Comparison of ENCODE assay signal across 29 cellular contexts in the genomic region with DNA sequence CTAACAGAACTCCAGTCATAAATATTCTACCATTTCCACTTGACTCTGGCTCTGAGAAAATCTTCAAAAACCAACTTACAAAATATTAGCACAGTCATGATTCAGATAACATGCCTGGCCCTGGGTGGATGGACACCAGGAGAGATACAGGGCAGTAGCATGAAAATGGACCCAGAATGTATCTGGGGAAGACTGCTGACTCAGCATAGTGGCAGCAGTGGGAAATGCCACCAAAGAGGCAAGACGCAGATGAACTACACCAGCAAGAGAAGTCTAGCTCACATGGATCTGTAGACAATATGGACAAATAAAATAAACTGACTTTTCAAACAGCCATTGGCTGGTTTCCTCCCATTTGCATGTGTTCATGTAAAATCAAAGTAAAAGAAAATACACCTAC.
"Had no signal": no experiment of that assay in that cellular context is flagged by ENCODE, and none has a peak within 500 bp of the region (broad histone marks: within the 10 kb centered on the region; RNA-seq: fewer than 3 reads in every experiment).

No MANE protein-coding gene starts in this region.

- H3K36me3 Mint-ChIP-seq: naive thymus-derived CD8-positive, alpha-beta T cell; stimulated activated naive B cell treated with anti-CD40 and anti-IgM and Interleukin-4, amounts not matched to agents 10 μg/mL and 1 μg/mL and 100 μg/mL, for 72 hours had no signal

- H3K9ac ChIP-seq: parathyroid adenoma had no signal

- H3K4me2 ChIP-seq: hepatocyte had no signal

- H3K36me3 ChIP-seq: left lung, lower lobe of right lung, neutrophil, right atrium auricular region, stomach, tibial artery, upper lobe of right lung had no signal

- FAIRE-seq: urothelium cell line had no signal

- H3K27me3 ChIP-seq: hepatocyte, left lung, neutrophil, right atrium auricular region, stomach, testis, tibial artery, upper lobe of right lung had no signal

- DNase-seq: kidney; left colon; left lung; lower lobe of right lung; mammary epithelial cell; mesenchymal stem cell; naive thymus-derived CD8-positive, alpha-beta T cell; occipital lobe; psoas muscle; stimulated activated CD4-positive, alpha-beta T cell treated with anti-CD3 and anti-CD28 coated beads, Interleukin-12 subunit alpha, Interleukin-12 subunit beta, amount 100 ng/mL, for 4 hours; stimulated activated CD4-positive, alpha-beta T cell treated with anti-CD3 and anti-CD28 coated beads, Interleukin-15, amount 100 ng/mL, for 24 hours; stimulated activated CD4-positive, alpha-beta T cell treated with anti-CD3 and anti-CD28 coated beads, Interleukin-2, amount 100 ng/mL, for 24 hours; stimulated activated CD4-positive, alpha-beta T cell treated with anti-CD3 and anti-CD28 coated beads, Interleukin-4, amount 100 ng/mL, for 1 hour; stimulated activated naive B cell treated with anti-CD40 and anti-IgM and Interleukin-4, amounts not matched to agents 10 μg/mL and 1 μg/mL and 100 μg/mL, for 72 hours; stimulated activated naive CD8-positive, alpha-beta T cell treated with anti-CD3 and anti-CD28 coated beads, Interleukin-15, Interleukin-2, amounts not matched to agents 100 U/mL and 50 U/mL, for 24 hours; stomach; testis; tibial artery; trophoblast cell; upper lobe of right lung had no signal

- H3K27ac Mint-ChIP-seq: naive thymus-derived CD8-positive, alpha-beta T cell; nephron; stimulated activated naive B cell treated with anti-CD40 and anti-IgM and Interleukin-4, amounts not matched to agents 10 μg/mL and 1 μg/mL and 100 μg/mL, for 72 hours had no signal

- H3K9me3 ChIP-seq: left lung, lower lobe of right lung, neutrophil, psoas muscle, right atrium auricular region, stomach, testis, tibial artery, upper lobe of right lung had no signal

- H3K9me3 Mint-ChIP-seq: nephron, neural crest cell had no signal

- H3K27ac ChIP-seq: hepatocyte, left lung, lower lobe of right lung, neutrophil, parathyroid adenoma, psoas muscle, right atrium auricular region, skin epidermis, stomach, testis, tibial artery, upper lobe of right lung had no signal

- H3K79me2 ChIP-seq: hepatocyte, parathyroid adenoma had no signal

- H3K4me1 Mint-ChIP-seq: naive thymus-derived CD8-positive, alpha-beta T cell; nephron; stimulated activated naive B cell treated with anti-CD40 and anti-IgM and Interleukin-4, amounts not matched to agents 10 μg/mL and 1 μg/mL and 100 μg/mL, for 72 hours had no signal

- H3K4me3 Mint-ChIP-seq: naive thymus-derived CD8-positive, alpha-beta T cell; nephron; neural crest cell; stimulated activated naive B cell treated with anti-CD40 and anti-IgM and Interleukin-4, amounts not matched to agents 10 μg/mL and 1 μg/mL and 100 μg/mL, for 72 hours had no signal

- H3K4me3 ChIP-seq: hepatocyte, left lung, lower lobe of right lung, psoas muscle, right atrium auricular region, skin epidermis, stomach, testis, tibial artery, upper lobe of right lung had no signal

- ATAC-seq: left colon; left lung; lower lobe of right lung; naive thymus-derived CD8-positive, alpha-beta T cell; psoas muscle; sciatic nerve; stimulated activated naive B cell treated with anti-CD40 and anti-IgM and Interleukin-4, amounts not matched to agents 10 μg/mL and 1 μg/mL and 100 μg/mL, for 72 hours; stimulated activated naive CD8-positive, alpha-beta T cell treated with anti-CD3 and anti-CD28 coated beads, Interleukin-15, Interleukin-2, amounts not matched to agents 100 U/mL and 50 U/mL, for 24 hours; upper lobe of right lung had no signal

- H2AFZ ChIP-seq: hepatocyte, parathyroid adenoma had no signal

- H3K4me1 ChIP-seq: left lung, lower lobe of right lung, parathyroid adenoma, psoas muscle, right atrium auricular region, stomach, testis, tibial artery, upper lobe of right lung had no signal
